ENCODE assay signal across 9 cellular contexts in genomic region chr11:16946477-16947282, GRCh38.
DNase-seq lines count a peak whose midpoint lies in the region; ATAC-seq lines count a peak whose summit lies in the region.
"Had no signal": no experiment of that assay in that cellular context is flagged by ENCODE, and none has a peak within 500 bp of the region (broad histone marks: within the 10 kb centered on the region; RNA-seq: fewer than 3 reads in every experiment).

No MANE protein-coding gene starts in this region.

- H3K27ac ChIP-seq in iPS-20b (ENCODE audit: low read length): no peak overlapping the region

- H3K4me1 ChIP-seq in iPS-20b (ENCODE audit: insufficient read depth, low read length): peaks cover 21% of the 10 kb centered on the region; the same call in 1 of the 2 replicates
- H3K4me1 ChIP-seq: Peyer's patch had no signal

- H3K9me3 ChIP-seq in iPS-20b (ENCODE audit: insufficient read depth, low read depth, low read length): no peaks in the 10 kb centered on the region
- H3K9me3 ChIP-seq: Peyer's patch had no signal

- intact Hi-C loops in posterior vena cava (cut with DNase I): no loop called here

- H3K9ac ChIP-seq in iPS-20b (ENCODE audit: low read depth, low read length): peak overlapping the region; percentile 31; the same call in 1 of the 2 replicates

- DNase-seq in COLO668 (lab: John Stamatoyannopoulos, UW; ENCODE audit: unreplicated experiment): no peak
- DNase-seq in HK-2 (ENCODE audit: unreplicated experiment): no peak
- DNase-seq in activated CD8-positive, alpha-beta memory T cell treated with anti-CD3 and anti-CD28 coated beads, Interleukin-2, amount 50 U/mL, for 48 hours: no peak
- no peak for DNase-seq in posterior vena cava (ENCODE audit: low spot score)

- peak; percentile 85 for ATAC-seq in GM18520 (IDR thresholded peaks at IDR 0.05; ENCODE audit: unreplicated experiment)
- ATAC-seq in GM21576 (IDR thresholded peaks at IDR 0.05; ENCODE audit: unreplicated experiment): peak; percentile 58
- peak; percentile 44 for ATAC-seq in HG03457 (IDR thresholded peaks at IDR 0.05; ENCODE audit: unreplicated experiment)

- H3K36me3 ChIP-seq in iPS-20b (ENCODE audit: insufficient read depth, low read depth, low read length): no peaks in the 10 kb centered on the region
- H3K36me3 ChIP-seq: Peyer's patch had no signal

- H3K4me3 ChIP-seq in iPS-20b (ENCODE audit: low read length): no peak overlapping the region
- H3K4me3 ChIP-seq: Peyer's patch had no signal

- no peaks in the 10 kb centered on the region for H3K27me3 ChIP-seq in iPS-20b (ENCODE audit: insufficient read depth, low read length)
- H3K27me3 ChIP-seq: Peyer's patch had no signal
